In genomic region chr1:32106663-32107273, GRCh38 we compare ENCODE assay signal across 12 cellular contexts. TPM values are rescaled to one million over a fixed set of nuclear protein-coding genes. Genes with fewer than 3 reads are reported as not detected.
DNase-seq lines count a peak whose midpoint lies in the region; ATAC-seq, FAIRE-seq and TF ChIP-seq lines count a peak whose summit lies in the region.
"Had no signal": no experiment of that assay in that cellular context is flagged by ENCODE, and none has a peak within 500 bp of the region (broad histone marks: within the 10 kb centered on the region; RNA-seq: fewer than 3 reads in every experiment).

No MANE protein-coding gene starts in this region.

- TF ChIP-seq CTCF in GM12878 (IDR thresholded peaks at IDR 0.05 in 2 of 3, conservative IDR thresholded peaks at IDR 0.05 in 1 of 3; ENCODE audit: control insufficient read depth in 2 of 3, extremely low read depth in 1 of 3, insufficient read depth in 1 of 3, low read depth in 3 of 3, low read length in 3 of 3) (no peak), progenitor cell of endocrine pancreas (IDR thresholded peaks at IDR 0.05; ENCODE audit: unreplicated experiment) (no peak)

- H3K36me3 ChIP-seq in GM12878 (ENCODE audit: control insufficient read depth in 2 of 2, insufficient read depth in 2 of 2, low read length in 1 of 2): no peaks in the 10 kb centered on the region

- in situ Hi-C loops in GM12878 (cut with MboI): no loop called here

- ATAC-seq in activated CD4-positive, alpha-beta T cell treated with anti-CD3 and anti-CD28 coated beads for 36 hours: no peak
- ATAC-seq in GM12878: no peak

- H3K27me3 Mint-ChIP-seq in activated CD4-positive, alpha-beta T cell treated with anti-CD3 and anti-CD28 coated beads for 36 hours: no peaks in the 10 kb centered on the region
- H3K27me3 Mint-ChIP-seq in progenitor cell of endocrine pancreas: no peaks in the 10 kb centered on the region

- H3K4me3 Mint-ChIP-seq in activated CD4-positive, alpha-beta T cell treated with anti-CD3 and anti-CD28 coated beads for 36 hours: peak overlapping the region; percentile 33
- H3K4me3 Mint-ChIP-seq in progenitor cell of endocrine pancreas (ENCODE audit: low read depth): peak overlapping the region; percentile 61

- FAIRE-seq in GM12878 (lab: Jason Lieb, UNC): no peak
- FAIRE-seq: GM19239 had no signal

- no peak for DNase-seq in activated CD4-positive, alpha-beta T cell treated with anti-CD3 and anti-CD28 coated beads for 36 hours
- DNase-seq in activated CD4-positive, alpha-beta T cell treated with anti-CD3 and anti-CD28 coated beads for 48 hours: no peak
- DNase-seq in NOMO-1 treated with DMSO at 0.1 percent for 48 hours (lab: John Stamatoyannopoulos, UW; ENCODE audit: unreplicated experiment): peak; percentile 54
- no peak for DNase-seq in GM12878 (ENCODE audit: low read depth, low spot score)
- no peak for DNase-seq in progenitor cell of endocrine pancreas (ENCODE audit: low spot score, unreplicated experiment)
- no peak for DNase-seq in C1 segment of cervical spinal cord (lab: John Stamatoyannopoulos, UW)
- no peak for DNase-seq in T-helper 9 cell
- no peak for DNase-seq in NCI-H510A treated with DMSO at 0.1 percent for 48 hours (lab: John Stamatoyannopoulos, UW)
- DNase-seq: ACHN, NCI-H2171 had no signal

- RAD21 ChIA-PET in GM12878 (lab: Charles Lee; ENCODE audit: unreplicated experiment): interaction anchor here (0.6 to 2.8 kb wide), 5 partner anchors 17 to 134 kb away, joined by 3 to 29 read pairs (median 5); partner anchors contain the start of genes CCDC28B, IQCC and TMEM39B

- peak overlapping the region; percentile 65 for H3K27ac Mint-ChIP-seq in activated CD4-positive, alpha-beta T cell treated with anti-CD3 and anti-CD28 coated beads for 36 hours
- H3K27ac Mint-ChIP-seq in progenitor cell of endocrine pancreas: peak overlapping the region; percentile 5

- no peaks in the 10 kb centered on the region for H4K20me1 ChIP-seq in GM12878 (ENCODE audit: control insufficient read depth, insufficient read depth)

- H3K4me2 ChIP-seq in GM12878 (ENCODE audit: control insufficient read depth, insufficient read depth): no peak overlapping the region

- TSS peak; percentile 62 for BruUV-seq in GM12878 (replicated peaks; lab: Mats Ljungman, UMichigan)

- H3K27me3 ChIP-seq in GM12878 (replicated peaks in 1 of 2; ENCODE audit: control insufficient read depth in 2 of 2, insufficient read depth in 2 of 2, low read length in 1 of 2): no peaks in the 10 kb centered on the region
- H3K27me3 ChIP-seq: thyroid gland had no signal

- 0 out of 2 replicates have a peak overlapping the region, but pooled peaks have one; percentile 87 for H3K4me3 ChIP-seq in GM12878

- H3K4me1 ChIP-seq in GM12878 (ENCODE audit: control insufficient read depth, insufficient read depth, low read length): peaks cover 17% of the 10 kb centered on the region

- H3K4me1 Mint-ChIP-seq in activated CD4-positive, alpha-beta T cell treated with anti-CD3 and anti-CD28 coated beads for 36 hours: peaks cover 30% of the 10 kb centered on the region
- H3K4me1 Mint-ChIP-seq in progenitor cell of endocrine pancreas (ENCODE audit: low read depth): peaks cover 22% of the 10 kb centered on the region

- no peak overlapping the region for H3K27ac ChIP-seq in GM12878 (ENCODE audit: control insufficient read depth, insufficient read depth)

- no peaks in the 10 kb centered on the region for H3K9me3 ChIP-seq in GM12878 (replicated peaks; ENCODE audit: control insufficient read depth, insufficient read depth, low read length)
- H3K9me3 ChIP-seq: thyroid gland had no signal

- peaks cover 37% of the 10 kb centered on the region for H3K79me2 ChIP-seq in GM12878 (ENCODE audit: control insufficient read depth, insufficient read depth, low read length)

- SMC1A ChIA-PET in GM12878 (lab: Charles Lee; ENCODE audit: uncharacterized antibody, unreplicated experiment): no interaction called here

- CTCF ChIA-PET in activated CD4-positive, alpha-beta T cell treated with anti-CD3 and anti-CD28 coated beads for 36 hours (lab: Charles Lee): interaction anchor here (0.6 to 1.3 kb wide), 3 partner anchors 10 to 91 kb away, joined by 3 to 4 read pairs (median 3); no protein-coding TSS in a partner anchor
- CTCF ChIA-PET in GM12878 (lab: Yijun Ruan, JAX): interaction anchor here (1.1 to 6.3 kb wide), 4 partner anchors 14 to 102 kb away, joined by 3 to 56 read pairs (median 28); partner anchors contain the start of gene TMEM39B

- no peaks in the 10 kb centered on the region for H3K9me3 Mint-ChIP-seq in activated CD4-positive, alpha-beta T cell treated with anti-CD3 and anti-CD28 coated beads for 36 hours (ENCODE audit: low read depth)
- H3K9me3 Mint-ChIP-seq in progenitor cell of endocrine pancreas (ENCODE audit: low read depth): no peaks in the 10 kb centered on the region

- no peak overlapping the region for H2AFZ ChIP-seq in GM12878 (ENCODE audit: control insufficient read depth, low read depth, low read length)

- WGBS in GM12878 (ENCODE audit: insufficient coverage, insufficient replicate concordance, low lambda C conversion rate, missing lambda C conversion rate): 90% methylated on average over 9 of the region's 9 CpGs

- H3K9ac ChIP-seq in GM12878 (ENCODE audit: control insufficient read depth, insufficient read depth, low read length): no peak overlapping the region

- TF ChIP-seq EP300 in GM12878 (IDR thresholded peaks at IDR 0.05; ENCODE audit: borderline replicate concordance in 1 of 2, control insufficient read depth in 1 of 2, low read depth in 2 of 2, low read length in 2 of 2): no peak

- intact Hi-C loops in activated CD4-positive, alpha-beta T cell treated with anti-CD3 and anti-CD28 coated beads for 36 hours (cut with DNase I, micrococcal nuclease): loop anchor here (1.0 to 10.0 kb wide), 5 partner anchors 33 to 298 kb away; partner anchors contain the start of genes CCDC28B (in 1 of the 2) and TMEM39B (in 1 of the 2)
- intact Hi-C loops in GM12878 (cut with micrococcal nuclease; ENCODE audit: unreplicated experiment): loop anchor here (5.0 kb wide), 1 partner anchor 34 kb away; the partner anchor contains the start of gene TMEM39B

- POLR2A ChIA-PET in activated CD4-positive, alpha-beta T cell treated with anti-CD3 and anti-CD28 coated beads for 36 hours (lab: Charles Lee): interaction anchor here (0.6 kb wide), 1 partner anchor 17 kb away, joined by 6 read pairs; no protein-coding TSS in a partner anchor
- POLR2A ChIA-PET in GM12878 (lab: Charles Lee): interaction anchor here (3.7 kb wide), 1 partner anchor 33 kb away, joined by 58 read pairs; the partner anchor contains the start of gene TMEM39B

- H3K36me3 Mint-ChIP-seq in activated CD4-positive, alpha-beta T cell treated with anti-CD3 and anti-CD28 coated beads for 36 hours (ENCODE audit: low read depth): peaks cover 15% of the 10 kb centered on the region
- no peaks in the 10 kb centered on the region for H3K36me3 Mint-ChIP-seq in progenitor cell of endocrine pancreas (ENCODE audit: insufficient read depth)

- no peak for TF ChIP-seq POLR2A in GM12878 (IDR thresholded peaks at IDR 0.05; ENCODE audit: low read depth, low read length)

- no peak for TF ChIP-seq RAD21 in GM12878 (IDR thresholded peaks at IDR 0.05; ENCODE audit: insufficient read depth, low read depth, low read length)

TF ChIP-seq in GM12878, 131 proteins besides CTCF, POLR2A, EP300 and RAD21:
- TF ChIP-seq NR2F1 (conservative IDR thresholded peaks at IDR 0.05): no peak
- TF ChIP-seq SPI1 (IDR thresholded peaks at IDR 0.05; ENCODE audit: borderline replicate concordance, insufficient read depth, low read depth, low read length): peak; percentile 8; the same call in 1 of the 2 replicates

RNA-seq across cellular contexts. Expression of gene KPNA6, which starts 1.1 kb away (rescaled TPM):
- 10 to 100 TPM; 70.0 to 78.3 TPM for total RNA-seq in activated CD4-positive, alpha-beta T cell treated with anti-CD3 and anti-CD28 coated beads for 36 hours
- total RNA-seq in GM12878 (2013; cell fraction: nucleolus; rRNA removed): 27.3 and 28.9 TPM in 2 replicates
- 25.8 and 31.1 TPM in 2 replicates for total RNA-seq in GM12878 (2014; rRNA removed)
- total RNA-seq in GM12878 (2014; rRNA removed; fragmentation: Illumina TruSeq; extraction: Trizol): 34.5 and 34.9 TPM in 2 replicates
- total RNA-seq in GM12878 (2021): 51.1 and 55.6 TPM in 2 replicates
- polyA plus RNA-seq in GM12878 (2011; ENCODE audit: low read depth): 10.6 TPM
- 25.1 and 28.9 TPM in 2 replicates for polyA plus RNA-seq in GM12878 (2011; rRNA removed)
- 18.9 and 21.8 TPM in 2 replicates for polyA plus RNA-seq in GM12878 (2011; cell fraction: cytosol; rRNA removed)
- 7.5 and 11.6 TPM in 2 replicates for polyA plus RNA-seq in GM12878 (2011; cell fraction: nucleus; rRNA removed)
- 12.7 and 13.4 TPM in 2 replicates for polyA plus RNA-seq in GM12878 (2012)
- polyA plus RNA-seq in GM12878 (2014; fragmentation: Illumina TruSeq; extraction: Trizol): 24.6 and 25.5 TPM in 2 replicates
- 10 to 100 TPM; 11.1 to 25.5 TPM for polyA plus RNA-seq in GM12878 (2014; fragmentation: Nextera tagmentation; extraction: Ambion mirVana)
- 23.1 and 26.0 TPM in 2 replicates for polyA plus RNA-seq in GM12878 (2014; rRNA removed)
- polyA plus RNA-seq in GM12878 (2016; fragmentation: Nextera tagmentation; extraction: Ambion mirVana): 10 to 100 TPM; 28.5 to 35.2 TPM
- 29.7 and 34.2 TPM in 2 replicates for polyA minus RNA-seq in GM12878 (2011; rRNA and poly(A)+ RNA removed)
- 14.3 and 16.5 TPM in 2 replicates for polyA minus RNA-seq in GM12878 (2011; cell fraction: cytosol; rRNA and poly(A)+ RNA removed)
- 5.2 and 6.4 TPM in 2 replicates for polyA minus RNA-seq in GM12878 (2011; cell fraction: nucleus; rRNA and poly(A)+ RNA removed)
- total RNA-seq in progenitor cell of endocrine pancreas: 67.0 and 68.4 TPM in 2 replicates

RNA-seq across cellular contexts. Expression of gene TMEM39B, which starts 34.0 kb away (rescaled TPM):
- total RNA-seq in activated CD4-positive, alpha-beta T cell treated with anti-CD3 and anti-CD28 coated beads for 36 hours: 10 to 100 TPM; 25.2 to 29.8 TPM
- 12.3 and 16.0 TPM in 2 replicates for total RNA-seq in GM12878 (2013; cell fraction: nucleolus; rRNA removed)
- 5.4 and 6.8 TPM in 2 replicates for total RNA-seq in GM12878 (2014; rRNA removed)
- total RNA-seq in GM12878 (2014; rRNA removed; fragmentation: Illumina TruSeq; extraction: Trizol): 6.0 and 6.3 TPM in 2 replicates
- 24.3 TPM in 2 replicates for total RNA-seq in GM12878 (2021)
- polyA plus RNA-seq in GM12878 (2011; ENCODE audit: low read depth): 9.7 TPM
- polyA plus RNA-seq in GM12878 (2011; rRNA removed): 4.4 and 14.3 TPM in 2 replicates
- polyA plus RNA-seq in GM12878 (2011; cell fraction: cytosol; rRNA removed): 31.1 and 32.2 TPM in 2 replicates
- 23.5 and 25.2 TPM in 2 replicates for polyA plus RNA-seq in GM12878 (2011; cell fraction: nucleus; rRNA removed)
- 17.9 and 21.4 TPM in 2 replicates for polyA plus RNA-seq in GM12878 (2012)
- 5.7 and 11.7 TPM in 2 replicates for polyA plus RNA-seq in GM12878 (2014; fragmentation: Illumina TruSeq; extraction: Trizol)
- polyA plus RNA-seq in GM12878 (2014; fragmentation: Nextera tagmentation; extraction: Ambion mirVana): 1 to 10 TPM; 2.3 to 3.4 TPM
- 13.0 and 18.9 TPM in 2 replicates for polyA plus RNA-seq in GM12878 (2014; rRNA removed)
- polyA plus RNA-seq in GM12878 (2016; fragmentation: Nextera tagmentation; extraction: Ambion mirVana): 10 to 100 TPM; 25.1 to 27.2 TPM
- polyA minus RNA-seq in GM12878 (2011; rRNA and poly(A)+ RNA removed): 18.7 and 25.6 TPM in 2 replicates
- polyA minus RNA-seq in GM12878 (2011; cell fraction: cytosol; rRNA and poly(A)+ RNA removed): 8.3 and 13.0 TPM in 2 replicates
- 5.0 and 8.5 TPM in 2 replicates for polyA minus RNA-seq in GM12878 (2011; cell fraction: nucleus; rRNA and poly(A)+ RNA removed)
- total RNA-seq in progenitor cell of endocrine pancreas: 20.3 and 23.7 TPM in 2 replicates
